9 cellular contexts compared by ENCODE assay signal in genomic region chr7:123154231-123154860, GRCh38. TPM values are rescaled to one million over a fixed set of nuclear protein-coding genes. Genes with fewer than 3 reads are reported as not detected.
DNase-seq lines count a peak whose midpoint lies in the region; ATAC-seq and TF ChIP-seq lines count a peak whose summit lies in the region.
"Had no signal": no experiment of that assay in that cellular context is flagged by ENCODE, and none has a peak within 500 bp of the region (broad histone marks: within the 10 kb centered on the region; RNA-seq: fewer than 3 reads in every experiment).

No MANE protein-coding gene starts in this region.

- no peak overlapping the region for H3K27ac Mint-ChIP-seq in activated CD8-positive, alpha-beta T cell treated with anti-CD3 and anti-CD28 coated beads for 36 hours
- H3K27ac Mint-ChIP-seq: activated naive CD8-positive, alpha-beta T cell had no signal

- H3K9me3 Mint-ChIP-seq in activated CD8-positive, alpha-beta T cell treated with anti-CD3 and anti-CD28 coated beads for 36 hours, result no peaks in the 10 kb centered on the region

- H3K4me3 ChIP-seq in foreskin fibroblast (ENCODE audit: low read depth in 1 of 2, low read length in 2 of 2), result no peak overlapping the region

- H3K4me3 Mint-ChIP-seq in activated CD8-positive, alpha-beta T cell treated with anti-CD3 and anti-CD28 coated beads for 36 hours, result no peak overlapping the region
- H3K4me3 Mint-ChIP-seq: activated naive CD8-positive, alpha-beta T cell had no signal

- H3K36me3 Mint-ChIP-seq in activated CD8-positive, alpha-beta T cell treated with anti-CD3 and anti-CD28 coated beads for 36 hours (ENCODE audit: low read depth), result no peaks in the 10 kb centered on the region
- H3K36me3 Mint-ChIP-seq: activated naive CD8-positive, alpha-beta T cell had no signal

- H3K4me1 Mint-ChIP-seq in activated CD8-positive, alpha-beta T cell treated with anti-CD3 and anti-CD28 coated beads for 36 hours (ENCODE audit: low read depth), result no peaks in the 10 kb centered on the region

- intact Hi-C loops in activated CD8-positive, alpha-beta T cell treated with anti-CD3 and anti-CD28 coated beads for 36 hours (cut with micrococcal nuclease), result no loop called here

- H3K27me3 Mint-ChIP-seq in activated CD8-positive, alpha-beta T cell treated with anti-CD3 and anti-CD28 coated beads for 36 hours, result no peaks in the 10 kb centered on the region
- H3K27me3 Mint-ChIP-seq: activated naive CD8-positive, alpha-beta T cell had no signal

- DNase-seq in DMS53 (lab: John Stamatoyannopoulos, UW), result peak; percentile 95
- peak; percentile 88 for DNase-seq in NCI-H2196 (lab: John Stamatoyannopoulos, UW; ENCODE audit: unreplicated experiment)
- peak; percentile 69 for DNase-seq in activated CD8-positive, alpha-beta T cell treated with anti-CD3 and anti-CD28 coated beads for 36 hours
- DNase-seq in foreskin fibroblast, result peak; percentile 8 to 27
- peak in 48 of 56 donors; percentile 1 to 86 (median 29) for DNase-seq in nucleus accumbens (lab: John Stamatoyannopoulos, UW)
- DNase-seq in activated gamma-delta T cell (lab: John Stamatoyannopoulos, UW), result no peak

- peak; percentile 96 for ATAC-seq in GM19397 (IDR thresholded peaks at IDR 0.05; ENCODE audit: unreplicated experiment)
- ATAC-seq in HG03354 (IDR thresholded peaks at IDR 0.05; ENCODE audit: poor library complexity, severe bottlenecking, unreplicated experiment), result peak; percentile 98
- ATAC-seq in activated CD8-positive, alpha-beta T cell treated with anti-CD3 and anti-CD28 coated beads for 36 hours, result peak; percentile 53

- CTCF ChIA-PET in activated CD8-positive, alpha-beta T cell treated with anti-CD3 and anti-CD28 coated beads for 36 hours (lab: Charles Lee), result interaction anchor here (0.6 to 2.0 kb wide), 7 partner anchors 9 to 351 kb away, joined by 3 to 7 read pairs (median 4); no protein-coding TSS in a partner anchor

- TF ChIP-seq CTCF in activated CD8-positive, alpha-beta T cell treated with anti-CD3 and anti-CD28 coated beads for 36 hours (IDR thresholded peaks at IDR 0.05), result peak; percentile 70
- TF ChIP-seq CTCF in foreskin fibroblast (IDR thresholded peaks at IDR 0.05; ENCODE audit: low read depth, low read length), result peak; percentile 63

- POLR2A ChIA-PET in activated CD8-positive, alpha-beta T cell treated with anti-CD3 and anti-CD28 coated beads for 36 hours (lab: Charles Lee), result no interaction called here

RNA-seq across cellular contexts. Expression of gene SLC13A1, which starts 45.4 kb away (rescaled TPM):
- not detected for total RNA-seq in activated CD8-positive, alpha-beta T cell treated with anti-CD3 and anti-CD28 coated beads for 36 hours
